8 cellular contexts compared by ENCODE assay signal in genomic region chr2:97011977-97012569, GRCh38. TPM values are rescaled to one million over a fixed set of nuclear protein-coding genes. Genes with fewer than 3 reads are reported as not detected.
DNase-seq lines count a peak whose midpoint lies in the region; ATAC-seq and TF ChIP-seq lines count a peak whose summit lies in the region.

No MANE protein-coding gene starts in this region.

- H3K4me1 Mint-ChIP-seq in endothelial cell (ENCODE audit: unreplicated experiment), result no peaks in the 10 kb centered on the region
- no peaks in the 10 kb centered on the region for H3K4me1 Mint-ChIP-seq in osteocyte (ENCODE audit: unreplicated experiment)

- no peaks in the 10 kb centered on the region for H3K4me1 ChIP-seq in Peyer's patch

- no peaks in the 10 kb centered on the region for H3K36me3 ChIP-seq in Peyer's patch

- no peaks in the 10 kb centered on the region for H3K9me3 ChIP-seq in Peyer's patch

- TF ChIP-seq POLR2A in Peyer's patch (IDR thresholded peaks at IDR 0.05), result no peak

- H3K27me3 Mint-ChIP-seq in endothelial cell (ENCODE audit: unreplicated experiment) (no peaks in the 10 kb centered on the region), osteocyte (ENCODE audit: unreplicated experiment) (peaks cover 60% of the 10 kb centered on the region)

- no peak overlapping the region for H3K4me3 ChIP-seq in Peyer's patch

- peak; percentile 5 to 49 (median 38) for TF ChIP-seq CTCF in Peyer's patch (IDR thresholded peaks at IDR 0.05)
- TF ChIP-seq CTCF in endothelial cell (IDR thresholded peaks at IDR 0.05; ENCODE audit: unreplicated experiment), result peak; percentile 31
- peak; percentile 68 for TF ChIP-seq CTCF in osteocyte (IDR thresholded peaks at IDR 0.05)

- H3K27me3 ChIP-seq in Peyer's patch, result no peaks in the 10 kb centered on the region

- H3K9me3 Mint-ChIP-seq in endothelial cell (ENCODE audit: unreplicated experiment), result no peaks in the 10 kb centered on the region
- no peaks in the 10 kb centered on the region for H3K9me3 Mint-ChIP-seq in osteocyte (ENCODE audit: unreplicated experiment)

- H3K27ac ChIP-seq in Peyer's patch, result no peak overlapping the region

- H3K27ac Mint-ChIP-seq in endothelial cell (ENCODE audit: unreplicated experiment) (no peak overlapping the region), osteocyte (ENCODE audit: unreplicated experiment) (no peak overlapping the region)

- no peak for ATAC-seq in GM21447 (IDR thresholded peaks at IDR 0.05; ENCODE audit: unreplicated experiment)
- ATAC-seq in GM19324 (IDR thresholded peaks at IDR 0.05; ENCODE audit: low FRiP score, unreplicated experiment), result no peak
- ATAC-seq in GM18873 (IDR thresholded peaks at IDR 0.05; ENCODE audit: low FRiP score, unreplicated experiment), result no peak

- DNase-seq in DMS153 treated with DMSO at 0.1 percent for 48 hours (lab: John Stamatoyannopoulos, UW; ENCODE audit: unreplicated experiment) (peak; percentile 4), HS-27A (ENCODE audit: low read depth) (peak; percentile 3), Peyer's patch (no peak), endothelial cell (ENCODE audit: low spot score) (peak; percentile 12), osteocyte (ENCODE audit: extremely low spot score, unreplicated experiment) (no peak)

- no peak overlapping the region for H3K4me3 Mint-ChIP-seq in endothelial cell (ENCODE audit: unreplicated experiment)
- no peak overlapping the region for H3K4me3 Mint-ChIP-seq in osteocyte (ENCODE audit: unreplicated experiment)

- no peaks in the 10 kb centered on the region for H3K36me3 Mint-ChIP-seq in endothelial cell (ENCODE audit: low read depth, unreplicated experiment)
- no peaks in the 10 kb centered on the region for H3K36me3 Mint-ChIP-seq in osteocyte (ENCODE audit: unreplicated experiment)

RNA-seq across cellular contexts. Expression of gene FAM178B, which starts 25.7 kb away (rescaled TPM):
- total RNA-seq in Peyer's patch (not detected), endothelial cell (ENCODE audit: unreplicated experiment) (3.9 TPM), osteocyte (not detected in 2 replicates)

Comparison
In these comparisons a context has a peak if more than half of its experiments do, and no peak if none do; other contexts are left out.
1. DNase-seq: peak in DMS153 treated with DMSO at 0.1 percent for 48 hours (single experiment), HS-27A (single experiment) and endothelial cell (single experiment); none in Peyer's patch (0 of 3) and osteocyte (single experiment).
2. Peak in every context shown above with its lines, with median percentiles within 50 percentile points of each other: CTCF ChIP-seq.